In the genomic region with DNA sequence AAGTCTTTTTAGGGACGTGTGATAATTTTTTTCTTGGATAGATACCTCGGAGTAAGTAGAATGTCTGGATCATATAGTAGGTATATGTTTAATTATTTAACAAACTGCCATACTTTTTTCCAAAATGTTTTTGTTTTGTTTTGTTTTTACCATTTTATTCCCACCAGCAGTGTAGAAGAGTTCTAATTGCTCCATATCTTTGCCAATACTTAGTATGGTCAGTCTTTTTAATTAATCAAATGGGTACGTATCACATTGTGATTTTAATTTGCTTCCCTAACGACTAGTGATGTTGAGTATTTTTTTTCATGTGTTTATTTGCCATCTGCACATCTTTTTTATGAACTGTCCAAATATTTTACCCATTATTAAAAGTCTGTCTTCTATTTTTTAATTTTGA, we compare ENCODE assay signal across 8 cellular contexts.
"Had no signal": no experiment of that assay in that cellular context is flagged by ENCODE, and none has a peak within 500 bp of the region (broad histone marks: within the 10 kb centered on the region; RNA-seq: fewer than 3 reads in every experiment).

No MANE protein-coding gene starts in this region.

- H3K27ac ChIP-seq: GM23248 had no signal

- H3K4me3 ChIP-seq: GM23248, GM23338, HAP-1 had no signal

- H3K36me3 ChIP-seq: HAP-1 had no signal

- DNase-seq: GM23248, GOT3, H7, H9, HCEC 1CT, HFFc6 had no signal

- H3K4me1 ChIP-seq: HAP-1 had no signal
